11 cellular contexts compared by ENCODE assay signal in the genomic region with DNA sequence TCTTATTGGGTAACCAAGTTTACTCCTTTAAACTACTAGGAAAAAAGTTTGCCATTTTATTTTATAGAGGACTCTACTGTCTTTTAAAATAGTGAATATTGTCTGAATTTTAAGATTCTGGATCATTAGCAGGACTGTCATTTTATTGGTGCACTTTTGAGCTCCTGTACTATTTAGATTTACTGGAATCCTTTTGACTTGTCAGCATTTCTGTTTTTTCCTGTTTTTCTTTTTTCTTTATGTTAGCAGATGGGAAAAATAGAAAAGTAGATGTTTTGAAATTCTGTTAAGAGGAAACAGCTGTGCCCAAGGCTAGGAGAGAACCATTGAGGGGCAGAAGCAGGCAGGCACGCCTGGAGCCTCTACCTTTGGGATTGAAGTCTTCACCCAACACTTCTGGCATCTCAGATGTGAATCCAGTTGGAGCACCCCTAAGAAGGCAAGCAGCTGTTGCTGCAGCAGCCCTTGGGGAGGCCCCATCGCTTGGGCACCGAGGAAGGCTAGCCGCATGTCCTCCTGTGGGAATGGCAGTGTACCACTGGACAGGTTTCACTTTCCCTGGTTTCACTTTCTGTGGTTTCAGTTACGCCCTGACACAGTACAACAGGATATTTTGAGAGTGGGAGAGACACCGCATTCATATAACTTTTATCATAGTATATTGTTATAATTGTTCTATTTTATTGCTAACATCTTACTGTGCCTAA. TPM values are rescaled to one million over a fixed set of nuclear protein-coding genes. Genes with fewer than 3 reads are reported as not detected.
DNase-seq lines count a peak whose midpoint lies in the region; ATAC-seq and TF ChIP-seq lines count a peak whose summit lies in the region.
"Had no signal": no experiment of that assay in that cellular context is flagged by ENCODE, and none has a peak within 500 bp of the region (broad histone marks: within the 10 kb centered on the region; RNA-seq: fewer than 3 reads in every experiment).

No MANE protein-coding gene starts in this region.

- H3K4me1 ChIP-seq in skeletal muscle tissue (ENCODE audit: control insufficient read depth in 3 of 3, insufficient read depth in 3 of 3, low read length in 3 of 3), result peaks cover 7 to 14% (median 12%) of the 10 kb centered on the region in 3 donors
- H3K4me1 ChIP-seq: HAP-1 had no signal

- H3K9me3 Mint-ChIP-seq in nephron progenitor cell, result no peaks in the 10 kb centered on the region

- H3K27ac Mint-ChIP-seq in nephron progenitor cell, result no peak overlapping the region

- H3K9me3 ChIP-seq in skeletal muscle tissue (ENCODE audit: control insufficient read depth in 3 of 3, low read length in 3 of 3), result no peaks in the 10 kb centered on the region
- H3K9me3 ChIP-seq: HAP-1 had no signal

- peaks cover 0 to 5% (median 4%) of the 10 kb centered on the region in 3 donors for H3K36me3 ChIP-seq in skeletal muscle tissue (ENCODE audit: control insufficient read depth in 3 of 3, insufficient read depth in 3 of 3, low read length in 3 of 3)

- no peak overlapping the region for H3K4me3 Mint-ChIP-seq in nephron progenitor cell

- H3K27me3 Mint-ChIP-seq in nephron progenitor cell (ENCODE audit: low read depth, poor library complexity), result no peaks in the 10 kb centered on the region

- TF ChIP-seq CTCF in nephron progenitor cell (IDR thresholded peaks at IDR 0.05), result no peak
- no peak for TF ChIP-seq CTCF in GM20000 (IDR thresholded peaks at IDR 0.05; ENCODE audit: extremely low read depth, missing control alignments)

- peaks cover 49% of the 10 kb centered on the region for H3K4me1 Mint-ChIP-seq in nephron progenitor cell

- H3K4me3 ChIP-seq in skeletal muscle tissue (ENCODE audit: low read length in 3 of 3), result peak overlapping the region; percentile 51 to 71 (median 69)
- H3K4me3 ChIP-seq: HAP-1 had no signal

- DNase-seq in GDM1 (lab: John Stamatoyannopoulos, UW) (peak; percentile 14), astrocyte of the hippocampus (ENCODE audit: low read depth, low spot score) (peak; percentile 8), iris pigment epithelial cell (ENCODE audit: low read depth) (peak; percentile 15), nephron progenitor cell (no peak), pons (ENCODE audit: low spot score) (no peak), GM20000 (ENCODE audit: low spot score) (no peak)
- DNase-seq: activated effector memory CD4-positive, alpha-beta T cell treated with Interleukin-2 at 50 U/mL for 16 hours had no signal

- ATAC-seq in GM18519 (IDR thresholded peaks at IDR 0.05; ENCODE audit: low FRiP score, unreplicated experiment), result no peak

- H3K27me3 ChIP-seq in skeletal muscle tissue (ENCODE audit: control insufficient read depth in 3 of 3, insufficient read depth in 3 of 3, low read length in 3 of 3), result no peaks in the 10 kb centered on the region

- H3K27ac ChIP-seq in skeletal muscle tissue (ENCODE audit: low read depth, low read length), result peak overlapping the region; percentile 39
- H3K27ac ChIP-seq: KMS-11 had no signal

- H3K9ac ChIP-seq in skeletal muscle tissue (ENCODE audit: low read depth in 1 of 3, low read length in 3 of 3), result peak overlapping the region; percentile 54 to 71 (median 57)
- H3K9ac ChIP-seq: KMS-11 had no signal

- H3K36me3 Mint-ChIP-seq in nephron progenitor cell (ENCODE audit: low read depth), result peaks cover 25% of the 10 kb centered on the region

RNA-seq across cellular contexts. Expression of gene RIMKLB, which starts 11.5 kb away (rescaled TPM):
- 40.7 TPM for total RNA-seq in skeletal muscle tissue

RNA-seq across cellular contexts. Expression of gene MFAP5, which starts 46.7 kb away (rescaled TPM):
- total RNA-seq in skeletal muscle tissue, result 246 TPM

Comparison
In these comparisons a context has a peak if more than half of its experiments do, and no peak if none do; other contexts are left out.
1. DNase-seq: peak in GDM1 (single experiment), astrocyte of the hippocampus (single experiment) and iris pigment epithelial cell (single experiment); none in nephron progenitor cell (single experiment), pons (single experiment) and GM20000 (single experiment).